In genomic region chr16:23823475-23824407, GRCh38 we compare ENCODE assay signal across 1 cellular context.
A peak's percentile ranks its signal among the peaks of the same experiment; 100 is the strongest.
TF ChIP-seq lines count a peak whose summit lies in the region.

No MANE protein-coding gene starts in this region.

TF ChIP-seq in HEK293, 187 proteins besides CTCF, POLR2A, EP300 and RAD21 (continued from another document):
- TF ChIP-seq ZBTB26 (tag by site-specific recombination; optimal IDR thresholded peaks at IDR 0.05) = no peak
- no peak for TF ChIP-seq GLIS2 (tag by site-specific recombination; IDR thresholded peaks at IDR 0.05)
- no peak for TF ChIP-seq ZNF221 (tag by site-specific recombination; IDR thresholded peaks at IDR 0.05; ENCODE audit: borderline replicate concordance)
- no peak for TF ChIP-seq ZBTB10 (tag by site-specific recombination; IDR thresholded peaks at IDR 0.05)
- peak; percentile 68 for TF ChIP-seq EGR2 (tag by site-specific recombination; IDR thresholded peaks at IDR 0.05; ENCODE audit: low read depth)
